ENCODE assay signal across 1 cellular context in the genomic region with DNA sequence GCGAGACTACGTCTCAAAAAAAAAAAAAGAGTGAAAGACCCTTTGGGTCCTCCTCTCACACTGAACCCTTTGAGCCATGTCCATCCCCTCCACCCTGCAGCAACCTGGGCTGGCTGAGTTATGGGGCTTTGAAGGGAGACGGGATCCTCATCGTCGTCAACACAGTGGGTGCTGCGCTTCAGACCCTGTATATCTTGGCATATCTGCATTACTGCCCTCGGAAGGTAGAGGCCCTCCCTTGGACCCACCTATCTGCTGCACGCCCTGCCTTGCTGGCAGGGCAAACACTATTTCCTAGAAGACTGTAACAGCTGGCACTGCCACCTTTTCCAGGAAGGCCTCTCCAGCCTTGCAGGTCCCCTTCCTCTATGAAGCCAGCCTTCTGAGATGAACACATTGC.
TF ChIP-seq lines count a peak whose summit lies in the region.

No MANE protein-coding gene starts in this region.

TF ChIP-seq in GM12878, 131 proteins besides CTCF, POLR2A, EP300 and RAD21:
- no peak for TF ChIP-seq ZNF384 (IDR thresholded peaks at IDR 0.05; ENCODE audit: borderline replicate concordance, low read depth, low read length)
- 0 out of 2 replicates have a peak, but pooled peaks have one; percentile 43 for TF ChIP-seq POLR2AphosphoS2 (IDR thresholded peaks at IDR 0.05; ENCODE audit: low read depth, low read length)
